Comparison of ENCODE assay signal across 9 cellular contexts in the genomic region with DNA sequence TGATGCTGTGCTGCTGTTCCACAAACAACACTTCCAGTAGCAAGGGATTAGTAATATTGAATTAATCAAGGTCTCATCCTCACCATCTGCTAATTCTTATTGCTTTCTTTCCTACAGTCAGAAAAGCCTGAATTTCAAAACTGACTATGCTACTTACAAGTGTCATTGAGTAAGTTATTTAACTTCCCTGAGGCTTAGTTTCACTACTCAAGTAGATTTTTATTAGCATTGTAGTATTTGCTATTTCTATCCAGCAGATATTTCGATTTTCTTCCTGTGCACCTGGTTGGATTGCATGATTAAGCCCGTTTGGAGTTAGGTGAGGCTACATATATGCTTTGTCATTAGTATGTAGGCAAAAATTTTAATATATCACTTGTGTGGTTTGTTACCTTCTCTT.
"Had no signal": no experiment of that assay in that cellular context is flagged by ENCODE, and none has a peak within 500 bp of the region (broad histone marks: within the 10 kb centered on the region; RNA-seq: fewer than 3 reads in every experiment).

No MANE protein-coding gene starts in this region.

- H3K4me3 ChIP-seq: GM23248, HAP-1 had no signal

- H3K9me3 ChIP-seq: HAP-1 had no signal

- ATAC-seq: HCT116, HepG2 had no signal

- H3K36me3 ChIP-seq: HAP-1 had no signal

- DNase-seq: GM23248, GOT3, H7, HFFc6, KBM-7 had no signal

- H3K27ac ChIP-seq: GM23248, HL-60 had no signal

- H3K4me1 ChIP-seq: HAP-1 had no signal
